Comparison of ENCODE assay signal across 17 cellular contexts in genomic region chr12:25074954-25075353, GRCh38.
DNase-seq lines count a peak whose midpoint lies in the region; ATAC-seq and TF ChIP-seq lines count a peak whose summit lies in the region.
"Had no signal": no experiment of that assay in that cellular context is flagged by ENCODE, and none has a peak within 500 bp of the region (broad histone marks: within the 10 kb centered on the region; RNA-seq: fewer than 3 reads in every experiment).

No MANE protein-coding gene starts in this region.

- peaks cover 25 to 29% of the 10 kb centered on the region in 2 donors for H3K36me3 Mint-ChIP-seq in naive B cell

- no peak overlapping the region for H3K27ac ChIP-seq in A673 (ENCODE audit: low read depth, low read length, poor library complexity, severe bottlenecking)
- H3K27ac ChIP-seq: right atrium auricular region had no signal

- H3K27me3 Mint-ChIP-seq in naive B cell = no peaks in the 10 kb centered on the region

- H3K4me1 Mint-ChIP-seq in naive B cell = peaks cover 47 to 52% (median 49%) of the 10 kb centered on the region in 3 donors
- H3K4me1 Mint-ChIP-seq: H9 had no signal

- H3K27ac Mint-ChIP-seq in naive B cell = peak overlapping the region; percentile 28 to 82 (median 62)
- H3K27ac Mint-ChIP-seq: activated naive CD4-positive, alpha-beta T cell treated with anti-CD3 and anti-CD28 coated beads, Interleukin-2, amount 50 U/mL, for 72 hours; H9; T-helper 1 cell treated with Interleukin-12 subunit alpha and Interleukin-12 subunit beta and Interleukin-4 antibody, amounts not matched to agents 30 μg/mL and 1 μg/mL, for 36 hours had no signal

- H3K4me1 ChIP-seq in A673 (ENCODE audit: insufficient read depth, low read length, poor library complexity, severe bottlenecking) = no peaks in the 10 kb centered on the region
- H3K4me1 ChIP-seq: right atrium auricular region had no signal

- no peaks in the 10 kb centered on the region for H3K36me3 ChIP-seq in A673 (ENCODE audit: insufficient read depth, low read length, poor library complexity, severe bottlenecking)
- H3K36me3 ChIP-seq: right atrium auricular region had no signal

- DNase-seq in naive B cell (no peak), epidermal melanocyte (ENCODE audit: insufficient read length, low spot score) (no peak), EL (no peak), A673 (ENCODE audit: low spot score) (no peak)
- no peak for DNase-seq in stimulated activated CD8-positive, alpha-beta memory T cell treated with anti-CD3 and anti-CD28 coated beads, Interleukin-4, amount 100 ng/mL, for 48 hours
- DNase-seq: activated CD8-positive, alpha-beta memory T cell treated with anti-CD3 and anti-CD28 coated beads for 24 hours; Calu3; cerebellar nuclear complex; H9; IMR-90; NCI-H187 treated with DMSO at 0.1 percent for 48 hours had no signal

- intact Hi-C loops in A673 (cut with micrococcal nuclease; ENCODE audit: unreplicated experiment) = no loop called here

- CTCF ChIA-PET in A673 (lab: Charles Lee) = no interaction called here

- no peaks in the 10 kb centered on the region for H3K9me3 ChIP-seq in A673 (ENCODE audit: low read depth, low read length, poor library complexity, severe bottlenecking)
- H3K9me3 ChIP-seq: right atrium auricular region had no signal

- POLR2A ChIA-PET in A673 (lab: Charles Lee; ENCODE audit: low non-redundant PET) = no interaction called here

- H3K4me3 Mint-ChIP-seq in naive B cell = peak overlapping the region in 6 of 8 donors; percentile 1 to 74 (median 22)
- H3K4me3 Mint-ChIP-seq: H9; T-helper 1 cell treated with Interleukin-12 subunit alpha and Interleukin-12 subunit beta and Interleukin-4 antibody, amounts not matched to agents 30 μg/mL and 1 μg/mL, for 36 hours had no signal

- H3K27me3 ChIP-seq in A673 (replicated peaks; ENCODE audit: insufficient read depth, low read depth, low read length, poor library complexity) = no peaks in the 10 kb centered on the region
- H3K27me3 ChIP-seq: right atrium auricular region had no signal

- peak; percentile 77 for ATAC-seq in GM18909 (IDR thresholded peaks at IDR 0.05; ENCODE audit: poor library complexity, unreplicated experiment)
- ATAC-seq in HG02623 (IDR thresholded peaks at IDR 0.05; ENCODE audit: unreplicated experiment) = peak; percentile 65
- peak; percentile 64 for ATAC-seq in HG03439 (IDR thresholded peaks at IDR 0.05; ENCODE audit: unreplicated experiment)
- peak in 1 of 2 donors; percentile 28 for ATAC-seq in naive B cell (ENCODE audit: low read depth in 2 of 2)
- ATAC-seq: activated naive CD4-positive, alpha-beta T cell treated with anti-CD3 and anti-CD28 coated beads, Interleukin-2, amount 50 U/mL, for 72 hours had no signal

- no peak for TF ChIP-seq CTCF in A673 (conservative IDR thresholded peaks at IDR 0.05; ENCODE audit: low read depth, low read length)

- no TSS peak for BruUV-seq in A673 (replicated peaks; lab: Mats Ljungman, UMichigan)

- no peaks in the 10 kb centered on the region for H3K9me3 Mint-ChIP-seq in naive B cell
- H3K9me3 Mint-ChIP-seq: activated naive CD4-positive, alpha-beta T cell treated with anti-CD3 and anti-CD28 coated beads, Interleukin-2, amount 50 U/mL, for 72 hours; H9; T-helper 1 cell treated with Interleukin-12 subunit alpha and Interleukin-12 subunit beta and Interleukin-4 antibody, amounts not matched to agents 30 μg/mL and 1 μg/mL, for 36 hours had no signal

- no peak overlapping the region for H3K4me3 ChIP-seq in A673 (ENCODE audit: low read depth, low read length, poor library complexity, severe bottlenecking)
- H3K4me3 ChIP-seq: right atrium auricular region had no signal
